ENCODE assay signal across 8 cellular contexts in genomic region chr1:150922519-150922975, GRCh38. TPM values are rescaled to one million over a fixed set of nuclear protein-coding genes. Genes with fewer than 3 reads are reported as not detected.
A peak's percentile ranks its signal among the peaks of the same experiment; 100 is the strongest.
DNase-seq lines count a peak whose midpoint lies in the region; ATAC-seq and TF ChIP-seq lines count a peak whose summit lies in the region.

No MANE protein-coding gene starts in this region.

- H3K4me3 Mint-ChIP-seq in activated CD4-positive, alpha-beta T cell treated with anti-CD3 and anti-CD28 coated beads for 36 hours = no peak overlapping the region

- ATAC-seq in GM18502 (IDR thresholded peaks at IDR 0.05; ENCODE audit: poor library complexity, unreplicated experiment) (peak; percentile 58), HG03442 (IDR thresholded peaks at IDR 0.05; ENCODE audit: unreplicated experiment) (peak; percentile 51)
- peak; percentile 89 for ATAC-seq in activated CD4-positive, alpha-beta T cell treated with anti-CD3 and anti-CD28 coated beads for 36 hours

- 26 to 32% methylated on average over 2 of the region's 2 CpGs for WGBS in lower leg skin, 2 donors

- peaks cover 24% of the 10 kb centered on the region for H3K4me1 Mint-ChIP-seq in activated CD4-positive, alpha-beta T cell treated with anti-CD3 and anti-CD28 coated beads for 36 hours

- H3K27ac Mint-ChIP-seq in activated CD4-positive, alpha-beta T cell treated with anti-CD3 and anti-CD28 coated beads for 36 hours = peak overlapping the region; percentile 69

- no peak overlapping the region for H3K4me3 ChIP-seq in lower leg skin (ENCODE audit: low read depth, poor library complexity, severe bottlenecking)

- no peak for TF ChIP-seq POLR2A in lower leg skin (IDR thresholded peaks at IDR 0.05)

- H3K27me3 Mint-ChIP-seq in activated CD4-positive, alpha-beta T cell treated with anti-CD3 and anti-CD28 coated beads for 36 hours = no peaks in the 10 kb centered on the region

- TF ChIP-seq CTCF in lower leg skin (IDR thresholded peaks at IDR 0.05) = peak in 1 of 3 donors; percentile 36

- no peaks in the 10 kb centered on the region for H3K9me3 Mint-ChIP-seq in activated CD4-positive, alpha-beta T cell treated with anti-CD3 and anti-CD28 coated beads for 36 hours (ENCODE audit: low read depth)

- POLR2A ChIA-PET in activated CD4-positive, alpha-beta T cell treated with anti-CD3 and anti-CD28 coated beads for 36 hours (lab: Charles Lee) = interaction anchor here (0.5 to 1.2 kb wide), 8 partner anchors 32 to 689 kb away, joined by 3 to 8 read pairs (median 4); partner anchors contain the start of gene CTSS

- DNase-seq in A172 (ENCODE audit: low spot score) (peak; percentile 98), NCI-H524 (lab: John Stamatoyannopoulos, UW) (peak; percentile 35 to 70), cerebellum (ENCODE audit: low spot score) (peak; percentile 14), lower leg skin (ENCODE audit: low spot score in 2 of 2) (peak; percentile 79 to 91)
- peak; percentile 91 for DNase-seq in activated CD4-positive, alpha-beta T cell treated with anti-CD3 and anti-CD28 coated beads for 36 hours
- DNase-seq in stimulated activated CD4-positive, alpha-beta T cell treated with anti-CD3 and anti-CD28 coated beads, TNF-alpha, amount 100 ng/mL, for 48 hours (ENCODE audit: low read depth in 3 of 3) = peak; percentile 68 to 80 (median 68)

- CTCF ChIA-PET in activated CD4-positive, alpha-beta T cell treated with anti-CD3 and anti-CD28 coated beads for 36 hours (lab: Charles Lee) = interaction anchor here (0.5 to 2.5 kb wide), 35 partner anchors 8 to 362 kb away, joined by 3 to 14 read pairs (median 4); partner anchors contain the start of genes ENSA and GOLPH3L

- intact Hi-C loops in activated CD4-positive, alpha-beta T cell treated with anti-CD3 and anti-CD28 coated beads for 36 hours (cut with DNase I, micrococcal nuclease) = loop anchor here (1.0 to 2.0 kb wide), 9 partner anchors 46 to 361 kb away; partner anchors contain the start of genes ARNT (in 2 of the 2), CTSS (in 2 of the 2) and ENSA (in 1 of the 2)
- intact Hi-C loops in lower leg skin (cut with DNase I; ENCODE audit: low total_unique reads) = no loop called here

- H3K36me3 Mint-ChIP-seq in activated CD4-positive, alpha-beta T cell treated with anti-CD3 and anti-CD28 coated beads for 36 hours (ENCODE audit: low read depth) = peaks cover 3% of the 10 kb centered on the region

RNA-seq across cellular contexts. Expression of gene SETDB1, which starts 3.6 kb away (rescaled TPM):
- 55.4 and 56.8 TPM in 2 replicates for total RNA-seq in A172 (2014; rRNA removed; shearing (Covaris generic))
- 10 to 100 TPM; 48.8 to 52.7 TPM for total RNA-seq in activated CD4-positive, alpha-beta T cell treated with anti-CD3 and anti-CD28 coated beads for 36 hours
- total RNA-seq in cerebellum = 57.9 TPM
- 10 to 100 TPM; 23.5 to 38.1 (median 32.8) TPM for total RNA-seq in lower leg skin

RNA-seq across cellular contexts. Expression of gene CTXND2, which starts 35.6 kb away (rescaled TPM):
- total RNA-seq in A172 (2014; rRNA removed; shearing (Covaris generic)) = not detected in 2 replicates
- total RNA-seq in activated CD4-positive, alpha-beta T cell treated with anti-CD3 and anti-CD28 coated beads for 36 hours = not detected
- total RNA-seq in cerebellum (not detected), lower leg skin (not detected)

RNA-seq across cellular contexts. Expression of gene ARNT, which starts 46.1 kb away (rescaled TPM):
- 36.3 and 39.0 TPM in 2 replicates for total RNA-seq in A172 (2014; rRNA removed; shearing (Covaris generic))
- total RNA-seq in activated CD4-positive, alpha-beta T cell treated with anti-CD3 and anti-CD28 coated beads for 36 hours = 10 to 100 TPM; 30.4 to 35.6 TPM
- total RNA-seq in cerebellum = 33.8 TPM
- total RNA-seq in lower leg skin = 10 to 100 TPM; 32.8 to 50.8 (median 45.0) TPM

RNA-seq across cellular contexts. Expression of gene CERS2, which starts 52.1 kb away (rescaled TPM):
- total RNA-seq in A172 (2014; rRNA removed; shearing (Covaris generic)) = 376 and 393 TPM in 2 replicates
- total RNA-seq in activated CD4-positive, alpha-beta T cell treated with anti-CD3 and anti-CD28 coated beads for 36 hours = 100 to 1,000 TPM; 134 to 151 TPM
- total RNA-seq in cerebellum (38.6 TPM), lower leg skin (10 to 100 TPM; 28.8 to 50.1 (median 41.3) TPM)

RNA-seq across cellular contexts. Expression of gene ANXA9, which starts 59.5 kb away (rescaled TPM):
- total RNA-seq in A172 (2014; rRNA removed; shearing (Covaris generic)) = 18.2 and 20.6 TPM in 2 replicates
- total RNA-seq in activated CD4-positive, alpha-beta T cell treated with anti-CD3 and anti-CD28 coated beads for 36 hours = under 1 TPM; 0.27 to 0.28 TPM
- total RNA-seq in cerebellum (0.18 TPM), lower leg skin (100 to 1,000 TPM in 1 of 4 donors, 10 to 100 TPM in 3; 55.1 to 103 (median 82.4) TPM)

Comparison
In these comparisons a context has a peak if more than half of its experiments do, and no peak if none do; other contexts are left out.
1. DNase-seq: peak in every context shown above with its lines; median percentile 98 in A172; 91 in activated CD4-positive, alpha-beta T cell treated with anti-CD3 and anti-CD28 coated beads for 36 hours; 85 in lower leg skin; 68 in stimulated activated CD4-positive, alpha-beta T cell treated with anti-CD3 and anti-CD28 coated beads, TNF-alpha, amount 100 ng/mL, for 48 hours; 52 in NCI-H524; 14 in cerebellum.